Comparison of ENCODE assay signal across 15 cellular contexts in genomic region chr18:8780227-8780626, GRCh38.
"Had no signal": no experiment of that assay in that cellular context is flagged by ENCODE, and none has a peak within 500 bp of the region (broad histone marks: within the 10 kb centered on the region; RNA-seq: fewer than 3 reads in every experiment).

No MANE protein-coding gene starts in this region.

- ATAC-seq: right cardiac atrium had no signal

- H3K4me3 Mint-ChIP-seq: activated CD4-positive, alpha-beta T cell treated with anti-CD3 and anti-CD28 coated beads, Interleukin-2, amount 10 ng/mL, durations not matched to agents 24 days and 14 days; activated naive CD8-positive, alpha-beta T cell treated with anti-CD3 and anti-CD28 coated beads for 36 hours; brain; dendritic cell treated with granulocyte-macrophage colony-stimulating factor and Interleukin-4, amounts not matched to agents 40 ng/mL and 50 ng/mL, for 4 days had no signal

- H3K27me3 ChIP-seq: suprapubic skin had no signal

- DNase-seq: activated CD4-positive, alpha-beta T cell treated with anti-CD3 and anti-CD28 coated beads, Interleukin-2, amount 10 ng/mL, durations not matched to agents 24 days and 14 days; activated CD4-positive, CD25-positive, alpha-beta regulatory T cell; activated CD8-positive, alpha-beta memory T cell treated with anti-CD3 and anti-CD28 coated beads, Interleukin-2, amount 50 U/mL, for 48 hours; activated naive CD8-positive, alpha-beta T cell treated with anti-CD3 and anti-CD28 coated beads for 36 hours; amygdala; hippocampal formation; posterior cingulate gyrus; right cardiac atrium; small intestine; stimulated activated CD4-positive, alpha-beta T cell treated with anti-CD3 and anti-CD28 coated beads, Interleukin-4, amount 100 ng/mL, for 24 hours; stimulated activated naive CD4-positive, alpha-beta T cell treated with Interleukin-2 at 50 U/mL for 16 hours; SW 1271 had no signal

- H3K36me3 Mint-ChIP-seq: activated naive CD8-positive, alpha-beta T cell treated with anti-CD3 and anti-CD28 coated beads for 36 hours had no signal

- H3K9me3 ChIP-seq: suprapubic skin had no signal

- H3K27me3 Mint-ChIP-seq: activated CD4-positive, alpha-beta T cell treated with anti-CD3 and anti-CD28 coated beads, Interleukin-2, amount 10 ng/mL, durations not matched to agents 24 days and 14 days; activated naive CD8-positive, alpha-beta T cell treated with anti-CD3 and anti-CD28 coated beads for 36 hours had no signal

- H3K27ac Mint-ChIP-seq: activated CD4-positive, alpha-beta T cell treated with anti-CD3 and anti-CD28 coated beads, Interleukin-2, amount 10 ng/mL, durations not matched to agents 24 days and 14 days; activated naive CD8-positive, alpha-beta T cell treated with anti-CD3 and anti-CD28 coated beads for 36 hours; dendritic cell treated with granulocyte-macrophage colony-stimulating factor and Interleukin-4, amounts not matched to agents 40 ng/mL and 50 ng/mL, for 4 days had no signal

- H3K4me3 ChIP-seq: suprapubic skin had no signal

- H3K27ac ChIP-seq: suprapubic skin had no signal

- H3K36me3 ChIP-seq: suprapubic skin had no signal

- H3K4me1 Mint-ChIP-seq: activated CD4-positive, alpha-beta T cell treated with anti-CD3 and anti-CD28 coated beads, Interleukin-2, amount 10 ng/mL, durations not matched to agents 24 days and 14 days; activated naive CD8-positive, alpha-beta T cell treated with anti-CD3 and anti-CD28 coated beads for 36 hours had no signal

- H3K9me3 Mint-ChIP-seq: activated CD4-positive, alpha-beta T cell treated with anti-CD3 and anti-CD28 coated beads, Interleukin-2, amount 10 ng/mL, durations not matched to agents 24 days and 14 days; activated naive CD8-positive, alpha-beta T cell treated with anti-CD3 and anti-CD28 coated beads for 36 hours; brain; dendritic cell treated with granulocyte-macrophage colony-stimulating factor and Interleukin-4, amounts not matched to agents 40 ng/mL and 50 ng/mL, for 4 days had no signal

- FAIRE-seq: small intestine had no signal
